In genomic region chr18:23617412-23618009, GRCh38 we compare ENCODE assay signal across 13 cellular contexts. TPM values are rescaled to one million over a fixed set of nuclear protein-coding genes. Genes with fewer than 3 reads are reported as not detected.
DNase-seq lines count a peak whose midpoint lies in the region; ATAC-seq and TF ChIP-seq lines count a peak whose summit lies in the region.
"Had no signal": no experiment of that assay in that cellular context is flagged by ENCODE, and none has a peak within 500 bp of the region (broad histone marks: within the 10 kb centered on the region; RNA-seq: fewer than 3 reads in every experiment).

No MANE protein-coding gene starts in this region.

- H3K36me3 ChIP-seq in SJCRH30 (no peaks in the 10 kb centered on the region), vagina (no peaks in the 10 kb centered on the region)

- TF ChIP-seq CTCF in GM12865 (IDR thresholded peaks at IDR 0.05; ENCODE audit: insufficient read depth, low read depth, low read length, missing control alignments), result no peak
- TF ChIP-seq CTCF in vagina (IDR thresholded peaks at IDR 0.05), result no peak

- H3K4me3 ChIP-seq in GM12865 (ENCODE audit: low read depth, low read length) (peak overlapping the region; percentile 11), SJCRH30 (no peak overlapping the region), vagina (no peak overlapping the region)

- intact Hi-C loops in vagina (cut with DNase I), result no loop called here

- H3K27me3 ChIP-seq in SJCRH30, result no peaks in the 10 kb centered on the region
- no peaks in the 10 kb centered on the region for H3K27me3 ChIP-seq in vagina

- no peaks in the 10 kb centered on the region for H3K9me3 ChIP-seq in SJCRH30 (replicated peaks)
- no peaks in the 10 kb centered on the region for H3K9me3 ChIP-seq in vagina

- DNase-seq in GM12865 (ENCODE audit: low read depth), result peak; percentile 49
- peak; percentile 29 for DNase-seq in glomerular visceral epithelial cell (ENCODE audit: extremely low spot score)
- DNase-seq in retina, result no peak
- DNase-seq in SJCRH30, result no peak
- DNase-seq in NCI-H2081 (lab: John Stamatoyannopoulos, UW), result no peak
- no peak for DNase-seq in vagina (ENCODE audit: extremely low spot score in 2 of 2)
- DNase-seq: activated CD4-positive, alpha-beta T cell treated with anti-CD3 and anti-CD28 coated beads, Interleukin-2, amount 10 ng/mL, durations not matched to agents 24 days and 14 days; GDM1; SIG-M5 had no signal

- H3K4me1 ChIP-seq in SJCRH30, result no peaks in the 10 kb centered on the region
- peaks cover 11% of the 10 kb centered on the region for H3K4me1 ChIP-seq in vagina

- no peak for TF ChIP-seq POLR2A in vagina (IDR thresholded peaks at IDR 0.05)

- peak; percentile 59 for ATAC-seq in GM19452 (IDR thresholded peaks at IDR 0.05; ENCODE audit: unreplicated experiment)
- ATAC-seq in HG03064 (IDR thresholded peaks at IDR 0.05; ENCODE audit: low read depth, unreplicated experiment), result peak; percentile 49
- ATAC-seq: activated naive CD4-positive, alpha-beta T cell treated with anti-CD3 and anti-CD28 coated beads, Interleukin-2, amount 50 U/mL, for 72 hours had no signal

- H3K27ac ChIP-seq in SJCRH30, result no peak overlapping the region
- no peak overlapping the region for H3K27ac ChIP-seq in vagina

RNA-seq across cellular contexts. Expression of gene NPC1, which starts 31.2 kb away (rescaled TPM):
- 21.3 and 22.4 TPM in 2 replicates for total RNA-seq in SJCRH30 (2014; rRNA removed; shearing (Covaris generic))
- 89.9 TPM for total RNA-seq in vagina

RNA-seq across cellular contexts. Expression of gene ANKRD29, which starts 45.2 kb away (rescaled TPM):
- total RNA-seq in SJCRH30 (2014; rRNA removed; shearing (Covaris generic)), result 3.9 TPM in 2 replicates
- total RNA-seq in vagina, result 32.9 TPM
- total RNA-seq: activated CD4-positive, alpha-beta T cell treated with anti-CD3 and anti-CD28 coated beads, Interleukin-2, amount 10 ng/mL, durations not matched to agents 24 days and 14 days; activated naive CD4-positive, alpha-beta T cell treated with anti-CD3 and anti-CD28 coated beads, Interleukin-2, amount 50 U/mL, for 72 hours; B cell had no signal

Comparison
In these comparisons a context has a peak if more than half of its experiments do, and no peak if none do; other contexts are left out.
1. DNase-seq: peak in GM12865 (single experiment) and glomerular visceral epithelial cell (single experiment); none in retina (single experiment), SJCRH30 (0 of 2), NCI-H2081 (0 of 2) and vagina (0 of 2).